In the genomic region with DNA sequence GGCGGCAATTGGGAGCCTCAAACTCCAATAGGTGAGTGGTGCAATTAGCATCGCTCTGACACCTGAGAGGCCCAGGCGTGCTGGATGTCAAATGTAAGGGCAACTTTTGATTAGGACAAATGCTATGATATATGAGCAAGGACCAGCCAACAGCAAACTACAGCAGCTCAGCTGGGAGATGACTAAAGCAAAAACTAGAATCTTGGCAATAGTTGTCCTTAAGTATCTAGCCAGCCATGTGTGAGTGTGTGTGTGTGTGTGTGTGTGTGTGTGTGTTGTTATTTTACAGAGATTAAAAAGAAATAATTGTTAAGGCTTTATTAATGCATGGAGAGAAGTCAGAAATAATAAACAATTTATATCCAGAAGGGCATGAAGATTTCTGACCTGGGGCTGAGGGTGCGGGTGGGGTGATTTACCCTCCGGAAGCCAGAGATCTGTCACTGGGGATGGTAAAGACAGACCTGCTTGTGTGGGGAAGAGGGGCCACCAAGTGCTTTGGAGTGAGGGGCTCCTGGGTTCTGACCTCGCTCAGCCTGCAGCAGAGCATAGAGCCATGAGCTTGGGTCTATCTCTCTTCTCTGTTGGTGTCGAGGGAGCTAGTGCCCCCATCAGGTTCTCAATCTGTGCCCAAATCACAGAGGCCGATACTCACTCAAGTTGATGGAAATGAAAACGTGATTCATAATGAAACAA, we compare ENCODE assay signal across 1 cellular context.
TF ChIP-seq lines count a peak whose summit lies in the region.

No MANE protein-coding gene starts in this region.

TF ChIP-seq in WTC11, 78 proteins besides CTCF, POLR2A, EP300 and RAD21 (continued from another document):
- TF ChIP-seq, protein P1, sequence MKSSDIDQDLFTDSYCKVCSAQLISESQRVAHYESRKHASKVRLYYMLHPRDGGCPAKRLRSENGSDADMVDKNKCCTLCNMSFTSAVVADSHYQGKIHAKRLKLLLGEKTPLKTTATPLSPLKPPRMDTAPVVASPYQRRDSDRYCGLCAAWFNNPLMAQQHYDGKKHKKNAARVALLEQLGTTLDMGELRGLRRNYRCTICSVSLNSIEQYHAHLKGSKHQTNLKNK (CRISPR knock-in tag; IDR thresholded peaks at IDR 0.05) = no peak
- TF ChIP-seq FOXP1 (CRISPR knock-in tag; IDR thresholded peaks at IDR 0.05; ENCODE audit: borderline replicate concordance) (no peak), SP1 (CRISPR knock-in tag; conservative IDR thresholded peaks at IDR 0.05) (no peak), OVOL2 (CRISPR knock-in tag; IDR thresholded peaks at IDR 0.05; ENCODE audit: borderline replicate concordance) (no peak), ZNF138 (CRISPR knock-in tag; conservative IDR thresholded peaks at IDR 0.05) (no peak), NR3C1 (CRISPR knock-in tag; conservative IDR thresholded peaks at IDR 0.05; ENCODE audit: low read depth) (no peak), HMGA2 (CRISPR knock-in tag; IDR thresholded peaks at IDR 0.05) (no peak), CREB1 (CRISPR knock-in tag; IDR thresholded peaks at IDR 0.05) (no peak), TP53 (CRISPR knock-in tag; IDR thresholded peaks at IDR 0.05) (no peak)
- TF ChIP-seq, protein P2, sequence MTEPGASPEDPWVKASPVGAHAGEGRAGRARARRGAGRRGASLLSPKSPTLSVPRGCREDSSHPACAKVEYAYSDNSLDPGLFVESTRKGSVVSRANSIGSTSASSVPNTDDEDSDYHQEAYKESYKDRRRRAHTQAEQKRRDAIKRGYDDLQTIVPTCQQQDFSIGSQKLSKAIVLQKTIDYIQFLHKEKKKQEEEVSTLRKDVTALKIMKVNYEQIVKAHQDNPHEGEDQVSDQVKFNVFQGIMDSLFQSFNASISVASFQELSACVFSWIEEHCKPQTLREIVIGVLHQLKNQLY (CRISPR knock-in tag; IDR thresholded peaks at IDR 0.05) = no peak
- TF ChIP-seq, protein P3, sequence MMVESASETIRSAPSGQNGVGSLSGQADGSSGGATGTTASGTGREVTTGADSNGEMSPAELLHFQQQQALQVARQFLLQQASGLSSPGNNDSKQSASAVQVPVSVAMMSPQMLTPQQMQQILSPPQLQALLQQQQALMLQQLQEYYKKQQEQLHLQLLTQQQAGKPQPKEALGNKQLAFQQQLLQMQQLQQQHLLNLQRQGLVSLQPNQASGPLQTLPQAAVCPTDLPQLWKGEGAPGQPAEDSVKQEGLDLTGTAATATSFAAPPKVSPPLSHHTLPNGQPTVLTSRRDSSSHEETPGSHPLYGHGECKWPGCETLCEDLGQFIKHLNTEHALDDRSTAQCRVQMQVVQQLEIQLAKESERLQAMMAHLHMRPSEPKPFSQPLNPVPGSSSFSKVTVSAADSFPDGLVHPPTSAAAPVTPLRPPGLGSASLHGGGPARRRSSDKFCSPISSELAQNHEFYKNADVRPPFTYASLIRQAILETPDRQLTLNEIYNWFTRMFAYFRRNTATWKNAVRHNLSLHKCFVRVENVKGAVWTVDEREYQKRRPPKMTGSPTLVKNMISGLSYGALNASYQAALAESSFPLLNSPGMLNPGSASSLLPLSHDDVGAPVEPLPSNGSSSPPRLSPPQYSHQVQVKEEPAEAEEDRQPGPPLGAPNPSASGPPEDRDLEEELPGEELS (CRISPR knock-in tag; IDR thresholded peaks at IDR 0.05) = no peak
- TF ChIP-seq, protein P4, sequence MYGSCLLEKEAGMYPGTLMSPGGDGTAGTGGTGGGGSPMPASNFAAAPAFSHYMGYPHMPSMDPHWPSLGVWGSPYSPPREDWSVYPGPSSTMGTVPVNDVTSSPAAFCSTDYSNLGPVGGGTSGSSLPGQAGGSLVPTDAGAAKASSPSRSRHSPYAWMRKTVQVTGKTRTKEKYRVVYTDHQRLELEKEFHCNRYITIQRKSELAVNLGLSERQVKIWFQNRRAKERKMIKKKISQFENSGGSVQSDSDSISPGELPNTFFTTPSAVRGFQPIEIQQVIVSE (CRISPR knock-in tag; IDR thresholded peaks at IDR 0.05; ENCODE audit: borderline replicate concordance) = no peak
- TF ChIP-seq, protein P5, sequence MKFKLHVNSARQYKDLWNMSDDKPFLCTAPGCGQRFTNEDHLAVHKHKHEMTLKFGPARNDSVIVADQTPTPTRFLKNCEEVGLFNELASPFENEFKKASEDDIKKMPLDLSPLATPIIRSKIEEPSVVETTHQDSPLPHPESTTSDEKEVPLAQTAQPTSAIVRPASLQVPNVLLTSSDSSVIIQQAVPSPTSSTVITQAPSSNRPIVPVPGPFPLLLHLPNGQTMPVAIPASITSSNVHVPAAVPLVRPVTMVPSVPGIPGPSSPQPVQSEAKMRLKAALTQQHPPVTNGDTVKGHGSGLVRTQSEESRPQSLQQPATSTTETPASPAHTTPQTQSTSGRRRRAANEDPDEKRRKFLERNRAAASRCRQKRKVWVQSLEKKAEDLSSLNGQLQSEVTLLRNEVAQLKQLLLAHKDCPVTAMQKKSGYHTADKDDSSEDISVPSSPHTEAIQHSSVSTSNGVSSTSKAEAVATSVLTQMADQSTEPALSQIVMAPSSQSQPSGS (CRISPR knock-in tag; IDR thresholded peaks at IDR 0.05; ENCODE audit: borderline replicate concordance, low read depth) = no peak
TF ChIP-seq in WTC11: peak in this region for 0.
